21 cellular contexts compared by ENCODE assay signal in genomic region chr18:63956755-63957154, GRCh38. TPM values are rescaled to one million over a fixed set of nuclear protein-coding genes. Genes with fewer than 3 reads are reported as not detected.
DNase-seq lines count a peak whose midpoint lies in the region; ATAC-seq and TF ChIP-seq lines count a peak whose summit lies in the region.
"Had no signal": no experiment of that assay in that cellular context is flagged by ENCODE, and none has a peak within 500 bp of the region (broad histone marks: within the 10 kb centered on the region; RNA-seq: fewer than 3 reads in every experiment).

No MANE protein-coding gene starts in this region.

- no peaks in the 10 kb centered on the region for H3K27me3 ChIP-seq in prostate gland (replicated peaks; ENCODE audit: insufficient read depth)

- H3K4me3 ChIP-seq in fibroblast of mammary gland (ENCODE audit: control insufficient read depth, low read depth, low read length) (no peak overlapping the region), prostate gland (no peak overlapping the region)

- peaks cover 44% of the 10 kb centered on the region for H3K27me3 Mint-ChIP-seq in stimulated activated naive CD8-positive, alpha-beta T cell treated with anti-CD3 and anti-CD28 coated beads, Interleukin-15, amount 100 ng/mL, for 72 hours

- peaks cover under 1% of the 10 kb centered on the region for H3K4me1 Mint-ChIP-seq in stimulated activated naive CD8-positive, alpha-beta T cell treated with anti-CD3 and anti-CD28 coated beads, Interleukin-15, amount 100 ng/mL, for 72 hours
- H3K4me1 Mint-ChIP-seq: CD4-positive, CD25-positive, alpha-beta regulatory T cell; H9 had no signal

- peak; percentile 73 for ATAC-seq in stimulated activated naive CD8-positive, alpha-beta T cell treated with anti-CD3 and anti-CD28 coated beads, Interleukin-15, amount 100 ng/mL, for 72 hours
- ATAC-seq: SK-N-SH treated with all-trans-retinoic acid at 6 μM for 48 hours had no signal

- TF ChIP-seq POLR2A in prostate gland (IDR thresholded peaks at IDR 0.05), result no peak

- DNase-seq in GM04504 (ENCODE audit: low read depth) (peak; percentile 23), HT1080 (ENCODE audit: low read depth) (peak; percentile 60), fibroblast of mammary gland (ENCODE audit: low read depth) (peak; percentile 71), prostate gland (ENCODE audit: low spot score) (no peak), posterior vena cava (ENCODE audit: low spot score) (no peak), NCI-H187 (lab: John Stamatoyannopoulos, UW) (no peak)
- DNase-seq in stimulated activated naive CD8-positive, alpha-beta T cell treated with anti-CD3 and anti-CD28 coated beads, Interleukin-15, amount 100 ng/mL, for 72 hours, result no peak
- DNase-seq: ACHN; AML-193; Caco-2; CD4-positive, CD25-positive, alpha-beta regulatory T cell; H9; NCI-H1694 treated with DMSO at 0.1 percent for 48 hours; NCI-H2107; NCI-H510A; NCI-H774; OCI-M1; RPMI8226; SIG-M5; T-helper 1 cell had no signal

- no peak overlapping the region for H3K27ac ChIP-seq in prostate gland

- H3K9me3 ChIP-seq in prostate gland, result no peaks in the 10 kb centered on the region
- H3K9me3 ChIP-seq: Caco-2 had no signal

- no peaks in the 10 kb centered on the region for H3K4me1 ChIP-seq in prostate gland (replicated peaks)
- H3K4me1 ChIP-seq: Caco-2 had no signal

- H3K9me3 Mint-ChIP-seq in stimulated activated naive CD8-positive, alpha-beta T cell treated with anti-CD3 and anti-CD28 coated beads, Interleukin-15, amount 100 ng/mL, for 72 hours, result peaks cover 0 to under 1% of the 10 kb centered on the region in 2 donors
- H3K9me3 Mint-ChIP-seq: H9 had no signal

- TF ChIP-seq CTCF in fibroblast of mammary gland (conservative IDR thresholded peaks at IDR 0.05; ENCODE audit: control insufficient read depth, insufficient read depth, low read depth, low read length) (no peak), prostate gland (IDR thresholded peaks at IDR 0.05) (no peak)

- no peak overlapping the region for H3K27ac Mint-ChIP-seq in stimulated activated naive CD8-positive, alpha-beta T cell treated with anti-CD3 and anti-CD28 coated beads, Interleukin-15, amount 100 ng/mL, for 72 hours
- H3K27ac Mint-ChIP-seq: CD4-positive, CD25-positive, alpha-beta regulatory T cell; H9 had no signal

- 43% methylated on average over 4 of the region's 4 CpGs for WGBS in prostate gland

- intact Hi-C loops in prostate gland (cut with DNase I) (no loop called here), posterior vena cava (cut with DNase I) (no loop called here)

- H3K4me3 Mint-ChIP-seq in stimulated activated naive CD8-positive, alpha-beta T cell treated with anti-CD3 and anti-CD28 coated beads, Interleukin-15, amount 100 ng/mL, for 72 hours, result no peak overlapping the region
- H3K4me3 Mint-ChIP-seq: CD4-positive, CD25-positive, alpha-beta regulatory T cell; H9 had no signal

- no peaks in the 10 kb centered on the region for H3K36me3 ChIP-seq in prostate gland

RNA-seq across cellular contexts. Expression of gene HMSD, which starts 7.7 kb away (rescaled TPM):
- total RNA-seq in HT1080 (2014; rRNA removed; shearing (Covaris generic)), result not detected in 2 replicates
- polyA plus RNA-seq in HT1080 (2015; cell fraction: cytosol; rRNA removed), result not detected in 2 replicates
- not detected in 2 replicates for polyA plus RNA-seq in HT1080 (2015; cell fraction: nucleus; rRNA removed)
- total RNA-seq in prostate gland (not detected), posterior vena cava (not detected)
- total RNA-seq: Caco-2; CD4-positive, CD25-positive, alpha-beta regulatory T cell had no signal
- polyA plus RNA-seq: CD4-positive, CD25-positive, alpha-beta regulatory T cell had no signal

RNA-seq across cellular contexts. Expression of gene SERPINB8, which starts 13.1 kb away (rescaled TPM):
- 30.6 and 39.6 TPM in 2 replicates for total RNA-seq in HT1080 (2014; rRNA removed; shearing (Covaris generic))
- 31.3 and 33.6 TPM in 2 replicates for polyA plus RNA-seq in HT1080 (2015; cell fraction: cytosol; rRNA removed)
- 27.0 and 29.3 TPM in 2 replicates for polyA plus RNA-seq in HT1080 (2015; cell fraction: nucleus; rRNA removed)
- total RNA-seq in prostate gland, result 1 to 10 TPM; 2.0 to 5.3 TPM
- total RNA-seq in posterior vena cava, result 10 to 100 TPM; 19.6 to 31.1 TPM

RNA-seq across cellular contexts. Expression of gene SERPINB10, which starts 49.0 kb away (rescaled TPM):
- total RNA-seq in HT1080 (2014; rRNA removed; shearing (Covaris generic)), result not detected in 2 replicates
- polyA plus RNA-seq in HT1080 (2015; cell fraction: cytosol; rRNA removed), result not detected in 2 replicates
- not detected in 2 replicates for polyA plus RNA-seq in HT1080 (2015; cell fraction: nucleus; rRNA removed)
- total RNA-seq in prostate gland, result under 1 TPM in 1 of 2 donors, not detected in 1; 0.55 TPM
- total RNA-seq in posterior vena cava, result not detected
- total RNA-seq: Caco-2; CD4-positive, CD25-positive, alpha-beta regulatory T cell; H9 had no signal
- polyA plus RNA-seq: CD4-positive, CD25-positive, alpha-beta regulatory T cell had no signal

Comparison
In these comparisons a context has a peak if more than half of its experiments do, and no peak if none do; other contexts are left out.
1. DNase-seq: peak in GM04504 (single experiment), HT1080 (single experiment) and fibroblast of mammary gland (single experiment); none in stimulated activated naive CD8-positive, alpha-beta T cell treated with anti-CD3 and anti-CD28 coated beads, Interleukin-15, amount 100 ng/mL, for 72 hours (0 of 2), prostate gland (single experiment), posterior vena cava (single experiment) and NCI-H187 (0 of 2).